Comparison of ENCODE assay signal across 8 cellular contexts in the genomic region with DNA sequence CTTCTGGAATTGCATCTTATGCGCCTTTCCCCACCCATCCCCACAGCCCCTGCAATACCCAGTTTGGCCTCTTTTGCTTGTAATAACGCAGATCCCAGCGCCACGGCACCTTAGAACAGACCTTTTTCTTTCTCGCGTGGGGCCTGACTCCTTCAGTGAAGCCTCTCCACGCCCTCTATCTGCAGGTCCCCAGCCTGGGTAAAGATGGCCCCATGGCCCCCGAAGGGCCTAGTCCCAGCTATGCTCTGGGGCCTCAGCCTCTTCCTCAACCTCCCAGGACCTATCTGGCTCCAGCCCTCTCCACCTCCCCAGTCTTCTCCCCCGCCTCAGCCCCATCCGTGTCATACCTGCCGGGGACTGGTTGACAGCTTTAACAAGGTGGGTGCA. TPM values are rescaled to one million over a fixed set of nuclear protein-coding genes. Genes with fewer than 3 reads are reported as not detected.
DNase-seq lines count a peak whose midpoint lies in the region; ATAC-seq and TF ChIP-seq lines count a peak whose summit lies in the region.

No MANE protein-coding gene starts in this region.

- H3K27ac ChIP-seq in AG04450 (ENCODE audit: low read depth, low read length) (peak overlapping the region; percentile 93), HCT116 (ENCODE audit: low read depth, low read length) (peak overlapping the region; percentile 84), stomach smooth muscle (ENCODE audit: low read length) (peak overlapping the region; percentile 98)

- H3K9me3 Mint-ChIP-seq in activated naive CD4-positive, alpha-beta T cell treated with anti-CD3 and anti-CD28 coated beads, Interleukin-2, amount 50 U/mL, for 72 hours: no peaks in the 10 kb centered on the region
- H3K9me3 Mint-ChIP-seq in immature natural killer cell: no peaks in the 10 kb centered on the region

- DNase-seq in AG04450 (ENCODE audit: low read depth, low spot score): no peak
- no peak for DNase-seq in HCT116 (ENCODE audit: low read depth, low spot score)
- DNase-seq in activated naive CD4-positive, alpha-beta T cell treated with anti-CD3 and anti-CD28 coated beads, Interleukin-2, amount 50 U/mL, for 72 hours (ENCODE audit: low spot score in 2 of 2): no peak
- no peak for DNase-seq in immature natural killer cell
- DNase-seq in foreskin melanocyte: no peak
- no peak for DNase-seq in HK-2 (ENCODE audit: unreplicated experiment)
- DNase-seq in NCI-H2029 (lab: John Stamatoyannopoulos, UW): no peak

- CTCF ChIA-PET in AG04450 (lab: Charles Lee) (interaction anchor here (1.3 to 5.4 kb wide), 3 partner anchors 12 to 87 kb away, joined by 3 to 43 read pairs (median 4); no protein-coding TSS in a partner anchor), HCT116 (lab: Charles Lee) (interaction anchor here (1.1 to 6.2 kb wide), 5 partner anchors 12 to 388 kb away, joined by 3 to 65 read pairs (median 6); partner anchors contain the start of gene IL17RC)

- no peaks in the 10 kb centered on the region for H3K36me3 Mint-ChIP-seq in activated naive CD4-positive, alpha-beta T cell treated with anti-CD3 and anti-CD28 coated beads, Interleukin-2, amount 50 U/mL, for 72 hours
- H3K36me3 Mint-ChIP-seq in immature natural killer cell: peaks cover 4 to 8% (median 4%) of the 10 kb centered on the region in 3 donors

- H3K9ac ChIP-seq in HCT116 (ENCODE audit: low read length): peak overlapping the region; percentile 73
- peak overlapping the region; percentile 96 to 97 for H3K9ac ChIP-seq in stomach smooth muscle (ENCODE audit: low read length in 2 of 2)

- peak overlapping the region; percentile 87 for H3K4me2 ChIP-seq in HCT116 (ENCODE audit: low read length)

- TF ChIP-seq RAD21 in HCT116 (IDR thresholded peaks at IDR 0.05; ENCODE audit: low read depth): no peak

- H3K36me3 ChIP-seq in HCT116 (ENCODE audit: control insufficient read depth in 1 of 2, insufficient read depth in 2 of 2, low read length in 2 of 2): peaks cover 0 to 4% of the 10 kb centered on the region in 2 experiments; a peak in 1 of 4 replicates
- peaks cover 34 to 38% of the 10 kb centered on the region in 2 donors for H3K36me3 ChIP-seq in stomach smooth muscle (ENCODE audit: control insufficient read depth in 2 of 2, insufficient read depth in 2 of 2, low read length in 2 of 2)

- peak; percentile 5 for ATAC-seq in HCT116
- ATAC-seq in activated naive CD4-positive, alpha-beta T cell treated with anti-CD3 and anti-CD28 coated beads, Interleukin-2, amount 50 U/mL, for 72 hours: no peak

- H3K27me3 Mint-ChIP-seq in immature natural killer cell (ENCODE audit: low read depth in 3 of 3): peaks cover 5 to 20% (median 11%) of the 10 kb centered on the region in 3 donors

- H3K4me3 Mint-ChIP-seq in immature natural killer cell: peak overlapping the region; percentile 94 to 98 (median 96)

- BruUV-seq in HCT116 (replicated peaks; lab: Mats Ljungman, UMichigan): TSS peak; percentile 59

- H3K27me3 ChIP-seq in AG04450 (ENCODE audit: control insufficient read depth, insufficient read depth, low read length) (no peaks in the 10 kb centered on the region), HCT116 (ENCODE audit: insufficient read depth, low read length) (no peaks in the 10 kb centered on the region), stomach smooth muscle (ENCODE audit: control insufficient read depth in 1 of 2, insufficient read depth in 2 of 2, low read length in 2 of 2) (no peaks in the 10 kb centered on the region)

- H3K4me1 ChIP-seq in HCT116 (ENCODE audit: control insufficient read depth in 1 of 2, insufficient read depth in 2 of 2, low read length in 2 of 2): peaks cover 9 to 24% of the 10 kb centered on the region in 2 experiments
- H3K4me1 ChIP-seq in stomach smooth muscle (ENCODE audit: control insufficient read depth, insufficient read depth, low read length): peaks cover 31% of the 10 kb centered on the region

- POLR2A ChIA-PET in AG04450 (lab: Yijun Ruan, JAX) (interaction anchor here (0.7 to 2.2 kb wide), 3 partner anchors 12 to 125 kb away, joined by 3 to 22 read pairs (median 4); no protein-coding TSS in a partner anchor), HCT116 (lab: Charles Lee) (interaction anchor here (1.1 to 3.0 kb wide), 3 partner anchors 12 to 141 kb away, joined by 3 to 27 read pairs (median 4); partner anchors contain the start of gene ARPC4)

- H3K79me2 ChIP-seq in HCT116 (ENCODE audit: insufficient read depth, low read length): no peaks in the 10 kb centered on the region

- H2AFZ ChIP-seq in HCT116 (ENCODE audit: low read depth, low read length, poor library complexity, severe bottlenecking): no peak overlapping the region

- H3K27ac Mint-ChIP-seq in activated naive CD4-positive, alpha-beta T cell treated with anti-CD3 and anti-CD28 coated beads, Interleukin-2, amount 50 U/mL, for 72 hours: peak overlapping the region; percentile 96 to 98
- peak overlapping the region; percentile 98 to 100 (median 99) for H3K27ac Mint-ChIP-seq in immature natural killer cell

- H3K4me1 Mint-ChIP-seq in immature natural killer cell: peaks cover 43 to 59% of the 10 kb centered on the region in 2 donors

- RAD21 ChIA-PET in HCT116 (lab: Charles Lee; ENCODE audit: low non-redundant PET in 1 of 2, low total read pairs in 2 of 2, uncharacterized antibody in 2 of 2, unreplicated experiment in 2 of 2): no interaction called here

- H3K9me3 ChIP-seq in AG04450 (ENCODE audit: control insufficient read depth, insufficient read depth, low read length): no peaks in the 10 kb centered on the region; the same call in 1 of the 2 replicates
- no peaks in the 10 kb centered on the region for H3K9me3 ChIP-seq in HCT116 (ENCODE audit: control insufficient read depth in 1 of 2, insufficient read depth in 1 of 2, low read depth in 1 of 2, low read length in 2 of 2)
- H3K9me3 ChIP-seq in stomach smooth muscle (ENCODE audit: control insufficient read depth in 2 of 2, low read length in 2 of 2): no peaks in the 10 kb centered on the region

- peak overlapping the region; percentile 77 for H3K4me3 ChIP-seq in AG04450 (ENCODE audit: low read depth, low read length)
- peak overlapping the region; percentile 52 to 69 for H3K4me3 ChIP-seq in HCT116 (replicated peaks in 1 of 2; ENCODE audit: low read depth in 1 of 2, low read length in 2 of 2)
- peak overlapping the region; percentile 88 to 91 for H3K4me3 ChIP-seq in stomach smooth muscle (ENCODE audit: low read length in 2 of 2)

- intact Hi-C loops in HCT116 (cut with micrococcal nuclease): loop anchor here (5.0 kb wide), 3 partner anchors 42 to 217 kb away; partner anchors contain the start of genes JAGN1 and RPUSD3

- TF ChIP-seq POLR2A in HCT116 (IDR thresholded peaks at IDR 0.05; ENCODE audit: borderline replicate concordance, extremely low read depth, insufficient read depth, insufficient read length): no peak

- no peaks in the 10 kb centered on the region for H4K20me1 ChIP-seq in HCT116 (ENCODE audit: insufficient read depth)

- no peaks in the 10 kb centered on the region for H3K9me2 ChIP-seq in HCT116 (ENCODE audit: insufficient read depth)

- peak; percentile 43 for TF ChIP-seq CTCF in AG04450 (IDR thresholded peaks at IDR 0.05; ENCODE audit: low read depth, low read length)
- peak in 2 of 3 experiments; percentile 5 to 26; a peak in 2 of 6 replicates for TF ChIP-seq CTCF in HCT116 (IDR thresholded peaks at IDR 0.05 in 2 of 3, conservative IDR thresholded peaks at IDR 0.05 in 1 of 3; ENCODE audit: borderline replicate concordance in 1 of 3, insufficient read depth in 1 of 3, low read depth in 2 of 3, low read length in 2 of 3)

TF ChIP-seq in HCT116, 20 proteins besides CTCF, POLR2A, EP300 and RAD21 (continues in another document):
- TF ChIP-seq FOSL1 (IDR thresholded peaks at IDR 0.05; ENCODE audit: low read depth): no peak
- no peak for TF ChIP-seq SIN3A (IDR thresholded peaks at IDR 0.05; ENCODE audit: low read depth)

RNA-seq across cellular contexts. Expression of gene CRELD1, which starts 0.6 kb away (rescaled TPM):
- polyA plus RNA-seq in AG04450 (2011; rRNA removed): 29.5 TPM in 2 replicates
- 11.0 and 16.5 TPM in 2 replicates for polyA minus RNA-seq in AG04450 (2011; rRNA and poly(A)+ RNA removed)
- total RNA-seq in HCT116 (2021; ENCODE audit: unreplicated experiment): 18.7 TPM
- polyA plus RNA-seq in HCT116 (2012): 29.4 and 31.8 TPM in 2 replicates
- 10 to 100 TPM; 23.8 to 25.0 TPM for total RNA-seq in activated naive CD4-positive, alpha-beta T cell treated with anti-CD3 and anti-CD28 coated beads, Interleukin-2, amount 50 U/mL, for 72 hours
- 10 to 100 TPM; 38.9 to 67.8 (median 51.3) TPM for polyA plus RNA-seq in immature natural killer cell

RNA-seq across cellular contexts. Expression of gene IL17RC, which starts 17.3 kb away (rescaled TPM):
- polyA plus RNA-seq in AG04450 (2011; rRNA removed) (17.3 and 24.4 TPM in 2 replicates), immature natural killer cell (10 to 100 TPM in 2 of 3 donors, 1 to 10 TPM in 1; 1.7 to 16.5 (median 12.6) TPM)
- polyA minus RNA-seq in AG04450 (2011; rRNA and poly(A)+ RNA removed): 20.6 and 33.6 TPM in 2 replicates
- total RNA-seq in HCT116 (2021; ENCODE audit: unreplicated experiment): 17.6 TPM
- 12.5 and 14.5 TPM in 2 replicates for polyA plus RNA-seq in HCT116 (2012)
- 1 to 10 TPM in 1 of 2 donors, under 1 TPM in 1; 0.18 to 1.5 TPM for total RNA-seq in activated naive CD4-positive, alpha-beta T cell treated with anti-CD3 and anti-CD28 coated beads, Interleukin-2, amount 50 U/mL, for 72 hours

RNA-seq across cellular contexts. Expression of gene PRRT3, which starts 18.0 kb away (rescaled TPM):
- polyA plus RNA-seq in AG04450 (2011; rRNA removed): 3.4 and 4.2 TPM in 2 replicates
- polyA minus RNA-seq in AG04450 (2011; rRNA and poly(A)+ RNA removed): 8.9 and 10.9 TPM in 2 replicates
- 0.96 TPM for total RNA-seq in HCT116 (2021; ENCODE audit: unreplicated experiment)
- polyA plus RNA-seq in HCT116 (2012): 0.76 and 1.1 TPM in 2 replicates
- 1 to 10 TPM; 1.6 to 6.7 TPM for total RNA-seq in activated naive CD4-positive, alpha-beta T cell treated with anti-CD3 and anti-CD28 coated beads, Interleukin-2, amount 50 U/mL, for 72 hours
- polyA plus RNA-seq in immature natural killer cell: 1 to 10 TPM in 2 of 3 donors, under 1 TPM in 1; 0.32 to 3.4 (median 1.8) TPM

RNA-seq across cellular contexts. Expression of gene IL17RE, which starts 31.6 kb away (rescaled TPM):
- 2.0 and 2.1 TPM in 2 replicates for polyA plus RNA-seq in AG04450 (2011; rRNA removed)
- 3.5 and 5.1 TPM in 2 replicates for polyA minus RNA-seq in AG04450 (2011; rRNA and poly(A)+ RNA removed)
- 14.3 TPM for total RNA-seq in HCT116 (2021; ENCODE audit: unreplicated experiment)
- polyA plus RNA-seq in HCT116 (2012): 12.8 and 12.9 TPM in 2 replicates
- total RNA-seq in activated naive CD4-positive, alpha-beta T cell treated with anti-CD3 and anti-CD28 coated beads, Interleukin-2, amount 50 U/mL, for 72 hours: 1 to 10 TPM in 1 of 2 donors, under 1 TPM in 1; 0.61 to 1.4 TPM
- polyA plus RNA-seq in immature natural killer cell: under 1 TPM in 1 of 3 donors, not detected in 2; 0.14 TPM

RNA-seq across cellular contexts. Expression of gene JAGN1, which starts 43.8 kb away (rescaled TPM):
- polyA plus RNA-seq in AG04450 (2011; rRNA removed) (44.4 and 47.9 TPM in 2 replicates), immature natural killer cell (10 to 100 TPM; 36.1 to 50.3 (median 37.9) TPM)
- 38.3 and 45.5 TPM in 2 replicates for polyA minus RNA-seq in AG04450 (2011; rRNA and poly(A)+ RNA removed)
- 33.4 TPM for total RNA-seq in HCT116 (2021; ENCODE audit: unreplicated experiment)
- polyA plus RNA-seq in HCT116 (2012): 35.8 and 40.4 TPM in 2 replicates
- total RNA-seq in activated naive CD4-positive, alpha-beta T cell treated with anti-CD3 and anti-CD28 coated beads, Interleukin-2, amount 50 U/mL, for 72 hours: 10 to 100 TPM in 1 of 2 donors, 1 to 10 TPM in 1; 7.5 to 34.4 TPM
